ENCODE assay signal across 25 cellular contexts in genomic region chr2:201175971-201176570, GRCh38. TPM values are rescaled to one million over a fixed set of nuclear protein-coding genes. Genes with fewer than 3 reads are reported as not detected.
DNase-seq lines count a peak whose midpoint lies in the region; ATAC-seq and TF ChIP-seq lines count a peak whose summit lies in the region.
"Had no signal": no experiment of that assay in that cellular context is flagged by ENCODE, and none has a peak within 500 bp of the region (broad histone marks: within the 10 kb centered on the region; RNA-seq: fewer than 3 reads in every experiment).

No MANE protein-coding gene starts in this region.

- H3K79me2 ChIP-seq in Karpas-422 (ENCODE audit: low read length), result no peaks in the 10 kb centered on the region

- H3K27ac Mint-ChIP-seq in effector memory CD8-positive, alpha-beta T cell, result peak overlapping the region; percentile 77 to 88
- H3K27ac Mint-ChIP-seq: activated naive CD8-positive, alpha-beta T cell treated with anti-CD3 and anti-CD28 coated beads, Interleukin-2, amount 50 U/mL, for 24 hours; dendritic cell treated with granulocyte-macrophage colony-stimulating factor and Interleukin-4, amounts not matched to agents 40 ng/mL and 50 ng/mL, for 4 days; nephron progenitor cell had no signal

- H2AFZ ChIP-seq in Karpas-422 (ENCODE audit: low read length), result peak overlapping the region; percentile 58; the same call in 1 of the 2 replicates

- no peak overlapping the region for H3K4me3 Mint-ChIP-seq in effector memory CD8-positive, alpha-beta T cell
- H3K4me3 Mint-ChIP-seq: activated naive CD8-positive, alpha-beta T cell treated with anti-CD3 and anti-CD28 coated beads, Interleukin-2, amount 50 U/mL, for 24 hours; dendritic cell treated with granulocyte-macrophage colony-stimulating factor and Interleukin-4, amounts not matched to agents 40 ng/mL and 50 ng/mL, for 4 days; nephron progenitor cell had no signal

- WGBS in right cardiac atrium, result 61% methylated on average over 9 of the region's 9 CpGs

- H3K4me2 ChIP-seq in Karpas-422 (ENCODE audit: low read depth, low read length, poor library complexity, severe bottlenecking), result no peak overlapping the region
- H3K4me2 ChIP-seq: BLaER1 had no signal

- no peaks in the 10 kb centered on the region for H3K27me3 Mint-ChIP-seq in effector memory CD8-positive, alpha-beta T cell
- H3K27me3 Mint-ChIP-seq: activated naive CD8-positive, alpha-beta T cell treated with anti-CD3 and anti-CD28 coated beads, Interleukin-2, amount 50 U/mL, for 24 hours; dendritic cell treated with granulocyte-macrophage colony-stimulating factor and Interleukin-4, amounts not matched to agents 40 ng/mL and 50 ng/mL, for 4 days had no signal

- ATAC-seq in effector memory CD8-positive, alpha-beta T cell (replicated peaks), result no peak
- ATAC-seq in right cardiac atrium, result no peak
- ATAC-seq: activated naive CD8-positive, alpha-beta T cell treated with anti-CD3 and anti-CD28 coated beads, Interleukin-2, amount 50 U/mL, for 24 hours; HCT116; psoas muscle had no signal

- no peak overlapping the region for H3K27ac ChIP-seq in Karpas-422 (ENCODE audit: low read length)
- no peak overlapping the region for H3K27ac ChIP-seq in right cardiac atrium (ENCODE audit: low read length)
- H3K27ac ChIP-seq: BLaER1, brain microvascular endothelial cell, psoas muscle, spleen had no signal

- H3K4me1 Mint-ChIP-seq in effector memory CD8-positive, alpha-beta T cell (ENCODE audit: low read depth in 2 of 2), result peaks cover 11 to 12% of the 10 kb centered on the region in 2 donors
- H3K4me1 Mint-ChIP-seq: nephron progenitor cell had no signal

- H4K20me1 ChIP-seq in Karpas-422 (ENCODE audit: insufficient read depth, low read depth, low read length), result no peaks in the 10 kb centered on the region
- H4K20me1 ChIP-seq: BLaER1 had no signal

- peaks cover 2% of the 10 kb centered on the region for H3K36me3 Mint-ChIP-seq in effector memory CD8-positive, alpha-beta T cell (ENCODE audit: insufficient read depth)

- H3K9me3 Mint-ChIP-seq in effector memory CD8-positive, alpha-beta T cell, result peaks cover 0 to 4% of the 10 kb centered on the region in 2 donors
- H3K9me3 Mint-ChIP-seq: dendritic cell treated with granulocyte-macrophage colony-stimulating factor and Interleukin-4, amounts not matched to agents 40 ng/mL and 50 ng/mL, for 4 days had no signal

- intact Hi-C loops in right cardiac atrium (cut with DNase I), result loop anchor here (5.0 kb wide), 2 partner anchors 269 to 274 kb away; no protein-coding TSS in a partner anchor

- H3K36me3 ChIP-seq in Karpas-422 (ENCODE audit: insufficient read depth, low read length), result no peaks in the 10 kb centered on the region
- H3K36me3 ChIP-seq: BLaER1, brain microvascular endothelial cell, spleen had no signal

- no peak overlapping the region for H3K4me3 ChIP-seq in Karpas-422 (ENCODE audit: low read length)
- H3K4me3 ChIP-seq in right cardiac atrium (ENCODE audit: low read length), result no peak overlapping the region
- H3K4me3 ChIP-seq: BLaER1, psoas muscle, spleen had no signal

- DNase-seq in NCI-H2029 (lab: John Stamatoyannopoulos, UW), result peak; percentile 10
- DNase-seq in NCI-H2029 treated with DMSO at 0.1 percent for 48 hours (lab: John Stamatoyannopoulos, UW), result no peak
- DNase-seq in Karpas-422, result no peak
- no peak for DNase-seq in effector memory CD8-positive, alpha-beta T cell
- DNase-seq in renal cortical epithelial cell (ENCODE audit: low read depth), result peak; percentile 34
- no peak for DNase-seq in GM10266 (ENCODE audit: extremely low spot score)
- DNase-seq in right cardiac atrium, result no peak
- DNase-seq in cortex of kidney (lab: John Stamatoyannopoulos, UW), result no peak
- DNase-seq: activated CD4-positive, CD25-positive, alpha-beta regulatory T cell treated with anti-CD3 and anti-CD28 coated beads, Interleukin-2, amount 50 U/mL, for 72 hours; activated naive CD8-positive, alpha-beta T cell treated with anti-CD3 and anti-CD28 coated beads, Interleukin-2, amount 50 U/mL, for 24 hours; brain microvascular endothelial cell; foreskin fibroblast; GDM1; hippocampal formation; islet precursor cell; mesendoderm; NCI-H2081 treated with DMSO at 0.1 percent for 48 hours; nephron progenitor cell; NK-92 treated with Interleukin-12 subunit alpha and Interleukin-12 subunit beta, amount 100 ng/mL, for 24 hours; psoas muscle; spleen; stimulated activated CD4-positive, alpha-beta T cell treated with anti-CD3 and anti-CD28 coated beads, Interleukin-4, amount 100 ng/mL, for 4 hours had no signal

- H3K9ac ChIP-seq in Karpas-422 (ENCODE audit: low read length), result peak overlapping the region; percentile 15; the same call in 1 of the 2 replicates
- H3K9ac ChIP-seq: BLaER1 had no signal

- H3K4me1 ChIP-seq in Karpas-422 (ENCODE audit: low read length) (peaks cover 11% of the 10 kb centered on the region), right cardiac atrium (ENCODE audit: control insufficient read depth, insufficient read depth, low read length) (no peaks in the 10 kb centered on the region)
- H3K4me1 ChIP-seq: BLaER1, psoas muscle had no signal

- H3K27me3 ChIP-seq in Karpas-422 (ENCODE audit: low read length) (no peaks in the 10 kb centered on the region), right cardiac atrium (ENCODE audit: control insufficient read depth, insufficient read depth) (no peaks in the 10 kb centered on the region)
- H3K27me3 ChIP-seq: BLaER1, brain microvascular endothelial cell, spleen had no signal

- no peaks in the 10 kb centered on the region for H3K9me2 ChIP-seq in Karpas-422 (replicated peaks; ENCODE audit: insufficient read depth, low read length)

- no peak for TF ChIP-seq CTCF in GM10266 (IDR thresholded peaks at IDR 0.05; ENCODE audit: control insufficient read depth, insufficient read depth, low read depth, missing control alignments)

- H3K9me3 ChIP-seq in Karpas-422 (ENCODE audit: low read length) (no peaks in the 10 kb centered on the region), right cardiac atrium (ENCODE audit: control insufficient read depth, low read length) (no peaks in the 10 kb centered on the region)
- H3K9me3 ChIP-seq: psoas muscle had no signal

RNA-seq across cellular contexts. Expression of gene CASP10, which starts 6.9 kb away (rescaled TPM):
- total RNA-seq in Karpas-422 (2014; rRNA removed; shearing (Covaris generic); ENCODE audit: low replicate concordance), result 0.48 and 5.2 TPM in 2 replicates
- total RNA-seq in renal cortical epithelial cell (10.6 and 24.1 TPM in 2 replicates), right cardiac atrium (1 to 10 TPM; 5.3 to 6.8 (median 5.8) TPM)
- polyA plus RNA-seq in right cardiac atrium, result 3.6 TPM

Comparison
In these comparisons a context has a peak if more than half of its experiments do, and no peak if none do; other contexts are left out.
1. DNase-seq: peak in NCI-H2029 (single experiment) and renal cortical epithelial cell (single experiment); none in NCI-H2029 treated with DMSO at 0.1 percent for 48 hours (single experiment), Karpas-422 (single experiment), effector memory CD8-positive, alpha-beta T cell (0 of 3), GM10266 (single experiment), right cardiac atrium (0 of 3) and cortex of kidney (single experiment).